Comparison of ENCODE assay signal across 10 cellular contexts in genomic region chr6:85864453-85865401, GRCh38.
A peak's percentile ranks its signal among the peaks of the same experiment; 100 is the strongest.
DNase-seq lines count a peak whose midpoint lies in the region; ATAC-seq and TF ChIP-seq lines count a peak whose summit lies in the region.
"Had no signal": no experiment of that assay in that cellular context is flagged by ENCODE, and none has a peak within 500 bp of the region (broad histone marks: within the 10 kb centered on the region; RNA-seq: fewer than 3 reads in every experiment).

No MANE protein-coding gene starts in this region.

- no peaks in the 10 kb centered on the region for H3K79me2 ChIP-seq in HCT116 (ENCODE audit: insufficient read depth, low read length)

- RAD21 ChIA-PET in HCT116 (lab: Charles Lee; ENCODE audit: low non-redundant PET in 1 of 2, low total read pairs in 2 of 2, uncharacterized antibody in 2 of 2, unreplicated experiment in 2 of 2) = no interaction called here

- H3K27me3 ChIP-seq in HCT116 (ENCODE audit: insufficient read depth, low read length) (0 out of 2 replicates have a peak, but pooled peaks cover 4% of the 10 kb centered on the region), adrenal gland (no peaks in the 10 kb centered on the region), cardiac muscle cell (no peaks in the 10 kb centered on the region)
- H3K27me3 ChIP-seq: MG63 had no signal

- TF ChIP-seq POLR2A in HCT116 (IDR thresholded peaks at IDR 0.05; ENCODE audit: borderline replicate concordance, extremely low read depth, insufficient read depth, insufficient read length) (no peak), adrenal gland (IDR thresholded peaks at IDR 0.05) (no peak)

- H3K36me3 ChIP-seq in HCT116 (ENCODE audit: control insufficient read depth in 1 of 2, insufficient read depth in 2 of 2, low read length in 2 of 2) = no peaks in the 10 kb centered on the region
- no peaks in the 10 kb centered on the region for H3K36me3 ChIP-seq in adrenal gland (replicated peaks in 1 of 2)
- no peaks in the 10 kb centered on the region for H3K36me3 ChIP-seq in cardiac muscle cell
- H3K36me3 ChIP-seq: MG63 had no signal

- peak; percentile 17; the same call in 1 of the 2 replicates for TF ChIP-seq RAD21 in HCT116 (IDR thresholded peaks at IDR 0.05; ENCODE audit: low read depth)

- WGBS in adrenal gland, 4 donors = 21 to 31% (median 23%) methylated on average over 7 of the region's 7 CpGs

- intact Hi-C loops in HCT116 (cut with micrococcal nuclease) = no loop called here
- intact Hi-C loops in adrenal gland (cut with DNase I) = no loop called here

- CTCF ChIA-PET in HCT116 (lab: Charles Lee) = no interaction called here

- POLR2A ChIA-PET in HCT116 (lab: Charles Lee) = no interaction called here

- H3K9ac ChIP-seq in HCT116 (ENCODE audit: low read length) = no peak overlapping the region

- H3K4me3 ChIP-seq in HCT116 (replicated peaks in 1 of 2; ENCODE audit: low read depth in 1 of 2, low read length in 2 of 2) (no peak overlapping the region), adrenal gland (peak overlapping the region in 1 of 4 donors; percentile 47), cardiac muscle cell (no peak overlapping the region)

- BruUV-seq in HCT116 (replicated peaks; lab: Mats Ljungman, UMichigan) = no TSS peak

- ATAC-seq in HCT116 = peak; percentile 74
- ATAC-seq in HG02623 (IDR thresholded peaks at IDR 0.05; ENCODE audit: unreplicated experiment) = no peak

- H4K20me1 ChIP-seq in HCT116 (ENCODE audit: insufficient read depth) = no peaks in the 10 kb centered on the region

- no peaks in the 10 kb centered on the region for H3K9me2 ChIP-seq in HCT116 (ENCODE audit: insufficient read depth)

- no peak overlapping the region for H3K4me2 ChIP-seq in HCT116 (ENCODE audit: low read length)

- H3K4me1 ChIP-seq in HCT116 (ENCODE audit: control insufficient read depth in 1 of 2, insufficient read depth in 2 of 2, low read length in 2 of 2) = peaks cover 0 to 9% of the 10 kb centered on the region in 2 experiments; a peak in 1 of 4 replicates
- H3K4me1 ChIP-seq in adrenal gland (replicated peaks in 1 of 2) = peaks cover 28 to 39% of the 10 kb centered on the region in 2 donors
- peaks cover 28% of the 10 kb centered on the region for H3K4me1 ChIP-seq in cardiac muscle cell (ENCODE audit: low read depth)

- TF ChIP-seq CTCF in HCT116 (IDR thresholded peaks at IDR 0.05 in 2 of 3, conservative IDR thresholded peaks at IDR 0.05 in 1 of 3; ENCODE audit: borderline replicate concordance in 1 of 3, insufficient read depth in 1 of 3, low read depth in 2 of 3, low read length in 2 of 3) (0 out of 6 replicates have a peak, but pooled peaks of 1 of the 3 experiments have one; percentile 9), adrenal gland (IDR thresholded peaks at IDR 0.05) (no peak), cardiac muscle cell (IDR thresholded peaks at IDR 0.05; ENCODE audit: low read depth, low read length) (peak; percentile 26)

- H2AFZ ChIP-seq in HCT116 (ENCODE audit: low read depth, low read length, poor library complexity, severe bottlenecking) = no peak overlapping the region

- H3K9me3 ChIP-seq in HCT116 (ENCODE audit: control insufficient read depth in 1 of 2, insufficient read depth in 1 of 2, low read depth in 1 of 2, low read length in 2 of 2) (no peaks in the 10 kb centered on the region), adrenal gland (replicated peaks in 1 of 3) (no peaks in the 10 kb centered on the region), cardiac muscle cell (ENCODE audit: low read depth) (no peaks in the 10 kb centered on the region)
- H3K9me3 ChIP-seq: MG63 had no signal

- H3K27ac ChIP-seq in HCT116 (ENCODE audit: low read depth, low read length) = no peak overlapping the region
- H3K27ac ChIP-seq in adrenal gland = peak overlapping the region in 4 of 5 donors; percentile 63 to 77 (median 72)
- H3K27ac ChIP-seq in cardiac muscle cell = peak overlapping the region; percentile 23

- no peak for DNase-seq in HCT116 (ENCODE audit: low read depth, low spot score)
- DNase-seq in adrenal gland = peak in 5 of 7 donors; percentile 19 to 49 (median 35)
- peak in 1 of 2 donors; percentile 47 for DNase-seq in cardiac muscle cell (ENCODE audit: low read depth in 1 of 2, low spot score in 1 of 2)
- DNase-seq in stromal cell of bone marrow (ENCODE audit: low read depth) = peak; percentile 12
- DNase-seq in mesenteric fat pad (ENCODE audit: low spot score) = no peak
- DNase-seq in activated effector memory CD4-positive, alpha-beta T cell treated with Interleukin-2 at 50 U/mL for 16 hours = no peak
- no peak for DNase-seq in NCI-H2196 (lab: John Stamatoyannopoulos, UW; ENCODE audit: unreplicated experiment)
- DNase-seq: activated CD8-positive, alpha-beta memory T cell treated with anti-CD3 and anti-CD28 coated beads, Interleukin-2, amount 50 U/mL, for 4 hours; MG63 had no signal

TF ChIP-seq in HCT116, 20 proteins besides CTCF, POLR2A, EP300 and RAD21:
- TF ChIP-seq TCF7L2 (IDR thresholded peaks at IDR 0.05; ENCODE audit: borderline replicate concordance, extremely low read depth, insufficient read depth, insufficient read length) = no peak
- TF ChIP-seq SP1 (IDR thresholded peaks at IDR 0.05; ENCODE audit: low read depth) = no peak
- TF ChIP-seq MAX (IDR thresholded peaks at IDR 0.05) = no peak
- no peak for TF ChIP-seq POLR2AphosphoS5 (IDR thresholded peaks at IDR 0.05; ENCODE audit: low read depth, low read length)
- TF ChIP-seq EZH2phosphoT487 (IDR thresholded peaks at IDR 0.05; ENCODE audit: borderline replicate concordance) = no peak
- TF ChIP-seq ZBTB33 (IDR thresholded peaks at IDR 0.05; ENCODE audit: extremely low read depth, insufficient replicate concordance, low read length) = no peak
- no peak for TF ChIP-seq JUND (IDR thresholded peaks at IDR 0.05)
- no peak for TF ChIP-seq ZNF274 (IDR thresholded peaks at IDR 0.05; ENCODE audit: low read depth, low read length)
- no peak for TF ChIP-seq SIN3A (IDR thresholded peaks at IDR 0.05; ENCODE audit: low read depth)
- TF ChIP-seq FOSL1 (IDR thresholded peaks at IDR 0.05; ENCODE audit: low read depth) = no peak
- TF ChIP-seq ATF3 (IDR thresholded peaks at IDR 0.05) = no peak

Comparison
In these comparisons a context has a peak if more than half of its experiments do, and no peak if none do; other contexts are left out.
1. DNase-seq: peak in adrenal gland (5 of 7) and stromal cell of bone marrow (single experiment); none in HCT116 (single experiment), mesenteric fat pad (single experiment), activated effector memory CD4-positive, alpha-beta T cell treated with Interleukin-2 at 50 U/mL for 16 hours (single experiment) and NCI-H2196 (single experiment).